ENCODE assay signal across 1 cellular context in genomic region chr11:45665933-45666647, GRCh38.
TF ChIP-seq lines count a peak whose summit lies in the region.

No MANE protein-coding gene starts in this region.

TF ChIP-seq in HEK293, 187 proteins besides CTCF, POLR2A, EP300 and RAD21 (continued from another document):
- no peak for TF ChIP-seq ZBTB11 (tag by site-specific recombination; conservative IDR thresholded peaks at IDR 0.05; ENCODE audit: low read depth)
- TF ChIP-seq KLF9 (tag by site-specific recombination; IDR thresholded peaks at IDR 0.05; ENCODE audit: low read depth) = peak; percentile 39; the same call in 1 of the 2 replicates
- no peak for TF ChIP-seq ZNF433 (tag by site-specific recombination; IDR thresholded peaks at IDR 0.05; ENCODE audit: low read depth)
- no peak for TF ChIP-seq GLI2 (tag by site-specific recombination; IDR thresholded peaks at IDR 0.05; ENCODE audit: borderline replicate concordance, low read depth)
- TF ChIP-seq ZNF530 (tag by site-specific recombination; IDR thresholded peaks at IDR 0.05; ENCODE audit: low read depth) = no peak
- TF ChIP-seq ZNF473 (tag by site-specific recombination; IDR thresholded peaks at IDR 0.05) = no peak
- peak; percentile 59; the same call in 1 of the 2 replicates for TF ChIP-seq ZBTB48 (tag by site-specific recombination; IDR thresholded peaks at IDR 0.05)
- TF ChIP-seq ZIC2 (tag by site-specific recombination; IDR thresholded peaks at IDR 0.05) = peak; percentile 58
